In genomic region chr2:45651415-45652089, GRCh38 we compare ENCODE assay signal across 8 cellular contexts. TPM values are rescaled to one million over a fixed set of nuclear protein-coding genes. Genes with fewer than 3 reads are reported as not detected.
DNase-seq lines count a peak whose midpoint lies in the region; ATAC-seq, FAIRE-seq and TF ChIP-seq lines count a peak whose summit lies in the region.

Gene PRKCE (plus strand): TSS chr2:45651675.

- peak within 1 kb of the TSS; percentile 96 for H3K27ac Mint-ChIP-seq in activated T-helper 2 cell treated with anti-CD3 and anti-CD28 coated beads, Interferon-gamma antibody, Interleukin-2, Interleukin-4, amounts not matched to agents 10 μg/mL and 5 μg/mL and 100 μg/mL, durations not matched to agents 14 hours and 24 hours and 36 hours
- peak within 1 kb of the TSS; percentile 86 to 99 (median 96) for H3K27ac Mint-ChIP-seq in naive thymus-derived CD8-positive, alpha-beta T cell

- POLR2A ChIA-PET in naive thymus-derived CD8-positive, alpha-beta T cell (lab: Charles Lee), result interaction anchor here (1.3 to 1.5 kb wide), 3 partner anchors 41 to 127 kb away, joined by 4 read pairs; partner anchors contain the start of gene SRBD1

- no peak for TF ChIP-seq POLR2A in GM12891 (IDR thresholded peaks at IDR 0.05; ENCODE audit: low read depth, low read length)

- intact Hi-C loops in activated T-helper 2 cell treated with anti-CD3 and anti-CD28 coated beads, Interferon-gamma antibody, Interleukin-2, Interleukin-4, amounts not matched to agents 10 μg/mL and 5 μg/mL and 100 μg/mL, durations not matched to agents 14 hours and 24 hours and 36 hours (cut with micrococcal nuclease), result no loop called here

- DNase-seq in NCI-H460 (ENCODE audit: extremely low read depth, low read depth) (no peak), fibroblast of pulmonary artery (ENCODE audit: low read depth) (no peak), GM12891 (ENCODE audit: insufficient read length, low spot score) (no peak)
- DNase-seq in activated T-helper 2 cell treated with anti-CD3 and anti-CD28 coated beads, Interferon-gamma antibody, Interleukin-2, Interleukin-4, amounts not matched to agents 10 μg/mL and 5 μg/mL and 100 μg/mL, durations not matched to agents 14 hours and 24 hours and 36 hours (ENCODE audit: low spot score), result peak; percentile 23
- peak in 6 of 10 donors; percentile 18 to 72 (median 35) for DNase-seq in naive thymus-derived CD8-positive, alpha-beta T cell

- peak within 1 kb of the TSS; percentile 84 for H3K4me3 ChIP-seq in fibroblast of pulmonary artery (replicated peaks; ENCODE audit: low read depth, low read length)

- peaks cover 25% of the 10 kb centered on the region for H3K4me1 Mint-ChIP-seq in activated T-helper 2 cell treated with anti-CD3 and anti-CD28 coated beads, Interferon-gamma antibody, Interleukin-2, Interleukin-4, amounts not matched to agents 10 μg/mL and 5 μg/mL and 100 μg/mL, durations not matched to agents 14 hours and 24 hours and 36 hours (ENCODE audit: low read depth)
- peaks cover 29 to 38% (median 37%) of the 10 kb centered on the region in 4 donors for H3K4me1 Mint-ChIP-seq in naive thymus-derived CD8-positive, alpha-beta T cell

- FAIRE-seq in GM12891 (lab: Jason Lieb, UNC), result no peak

- H3K36me3 Mint-ChIP-seq in activated T-helper 2 cell treated with anti-CD3 and anti-CD28 coated beads, Interferon-gamma antibody, Interleukin-2, Interleukin-4, amounts not matched to agents 10 μg/mL and 5 μg/mL and 100 μg/mL, durations not matched to agents 14 hours and 24 hours and 36 hours (ENCODE audit: low read depth), result peaks cover 12% of the 10 kb centered on the region
- no peaks in the 10 kb centered on the region for H3K36me3 Mint-ChIP-seq in naive thymus-derived CD8-positive, alpha-beta T cell

- ATAC-seq in GM18519 (IDR thresholded peaks at IDR 0.05; ENCODE audit: low FRiP score, unreplicated experiment) (peak; percentile 6), HG02610 (IDR thresholded peaks at IDR 0.05; ENCODE audit: unreplicated experiment) (peak; percentile 12)
- ATAC-seq in naive thymus-derived CD8-positive, alpha-beta T cell, result peak; percentile 19 to 27

- H3K27me3 Mint-ChIP-seq in activated T-helper 2 cell treated with anti-CD3 and anti-CD28 coated beads, Interferon-gamma antibody, Interleukin-2, Interleukin-4, amounts not matched to agents 10 μg/mL and 5 μg/mL and 100 μg/mL, durations not matched to agents 14 hours and 24 hours and 36 hours (ENCODE audit: low read depth), result peaks cover 12% of the 10 kb centered on the region
- peaks cover 0 to 2% (median 0%) of the 10 kb centered on the region in 5 donors for H3K27me3 Mint-ChIP-seq in naive thymus-derived CD8-positive, alpha-beta T cell

- H3K4me3 Mint-ChIP-seq in activated T-helper 2 cell treated with anti-CD3 and anti-CD28 coated beads, Interferon-gamma antibody, Interleukin-2, Interleukin-4, amounts not matched to agents 10 μg/mL and 5 μg/mL and 100 μg/mL, durations not matched to agents 14 hours and 24 hours and 36 hours (ENCODE audit: low read depth), result peak within 1 kb of the TSS; percentile 93
- peak within 1 kb of the TSS; percentile 87 to 99 (median 94) for H3K4me3 Mint-ChIP-seq in naive thymus-derived CD8-positive, alpha-beta T cell

- no peaks in the 10 kb centered on the region for H3K9me3 Mint-ChIP-seq in activated T-helper 2 cell treated with anti-CD3 and anti-CD28 coated beads, Interferon-gamma antibody, Interleukin-2, Interleukin-4, amounts not matched to agents 10 μg/mL and 5 μg/mL and 100 μg/mL, durations not matched to agents 14 hours and 24 hours and 36 hours
- peaks cover 0 to 2% (median 0%) of the 10 kb centered on the region in 9 donors for H3K9me3 Mint-ChIP-seq in naive thymus-derived CD8-positive, alpha-beta T cell

- no peak for TF ChIP-seq CTCF in fibroblast of pulmonary artery (IDR thresholded peaks at IDR 0.05; ENCODE audit: low read length, missing control alignments)
- TF ChIP-seq CTCF in subcutaneous adipose tissue (IDR thresholded peaks at IDR 0.05; ENCODE audit: low read depth), result no peak

TF ChIP-seq in GM12891, 5 proteins besides CTCF, POLR2A, EP300 and RAD21:
- no peak for TF ChIP-seq PAX5 (IDR thresholded peaks at IDR 0.05; ENCODE audit: insufficient read depth, low read length, severe bottlenecking)
- no peak for TF ChIP-seq SPI1 (IDR thresholded peaks at IDR 0.05; ENCODE audit: low read depth, low read length)
- no peak for TF ChIP-seq POLR2AphosphoS5 (IDR thresholded peaks at IDR 0.05; ENCODE audit: low read depth, low read length)
- no peak for TF ChIP-seq TAF1 (IDR thresholded peaks at IDR 0.05; ENCODE audit: low read depth, low read length)
- TF ChIP-seq POU2F2 (IDR thresholded peaks at IDR 0.05; ENCODE audit: low read depth, low read length), result no peak

RNA-seq across cellular contexts. Expression of gene PRKCE, which starts in this region (rescaled TPM):
- 9.5 and 10.3 TPM in 2 replicates for total RNA-seq in NCI-H460 (2014; rRNA removed; shearing (Covaris generic))
- 4.6 and 7.8 TPM in 2 replicates for polyA plus RNA-seq in NCI-H460 (2014; cell fraction: nucleus; rRNA removed)
- total RNA-seq in activated T-helper 2 cell treated with anti-CD3 and anti-CD28 coated beads, Interferon-gamma antibody, Interleukin-2, Interleukin-4, amounts not matched to agents 10 μg/mL and 5 μg/mL and 100 μg/mL, durations not matched to agents 14 hours and 24 hours and 36 hours, result 21.5 TPM in 2 replicates
- 10 to 100 TPM; 19.1 to 20.2 TPM for total RNA-seq in naive thymus-derived CD8-positive, alpha-beta T cell
- polyA plus RNA-seq in naive thymus-derived CD8-positive, alpha-beta T cell, result 1 to 10 TPM; 1.6 to 2.7 (median 2.4) TPM
- 10 to 100 TPM; 10.9 to 19.6 (median 14.9) TPM for total RNA-seq in subcutaneous adipose tissue
- 9.4 TPM for polyA plus RNA-seq in GM12891 (2012; ENCODE audit: low read depth, missing spikeins)

Comparison
In these comparisons a context has a peak if more than half of its experiments do, and no peak if none do; other contexts are left out.
1. DNase-seq: peak in activated T-helper 2 cell treated with anti-CD3 and anti-CD28 coated beads, Interferon-gamma antibody, Interleukin-2, Interleukin-4, amounts not matched to agents 10 μg/mL and 5 μg/mL and 100 μg/mL, durations not matched to agents 14 hours and 24 hours and 36 hours (single experiment) and naive thymus-derived CD8-positive, alpha-beta T cell (6 of 10); none in NCI-H460 (single experiment), fibroblast of pulmonary artery (single experiment) and GM12891 (single experiment).
2. Peak in every context shown above with its lines, with median percentiles within 50 percentile points of each other: ATAC-seq.